ENCODE assay signal across 16 cellular contexts in genomic region chr1:25661043-25661807, GRCh38. TPM values are rescaled to one million over a fixed set of nuclear protein-coding genes. Genes with fewer than 3 reads are reported as not detected.
A peak's percentile ranks its signal among the peaks of the same experiment; 100 is the strongest.
DNase-seq lines count a peak whose midpoint lies in the region; ATAC-seq, FAIRE-seq and TF ChIP-seq lines count a peak whose summit lies in the region.
"Had no signal": no experiment of that assay in that cellular context is flagged by ENCODE, and none has a peak within 500 bp of the region (broad histone marks: within the 10 kb centered on the region; RNA-seq: fewer than 3 reads in every experiment).

No MANE protein-coding gene starts in this region.

- H3K36me3 Mint-ChIP-seq in nephron progenitor cell (ENCODE audit: low read depth) = no peaks in the 10 kb centered on the region

- POLR2A ChIA-PET in BJ (lab: Charles Lee) = no interaction called here

- H3K9me3 Mint-ChIP-seq in nephron progenitor cell = no peaks in the 10 kb centered on the region
- H3K9me3 Mint-ChIP-seq: activated T-cell treated with anti-CD3 and anti-CD28 coated beads, Interleukin-2, amount 50 U/mL, for 72 hours; central memory CD8-positive, alpha-beta T cell had no signal

- in situ Hi-C loops in GM23248 (cut with MboI) = no loop called here

- H3K9ac ChIP-seq in GM23248 (no peak overlapping the region), kidney (ENCODE audit: low read length in 2 of 2) (peak overlapping the region; percentile 39 to 56)

- H3K9me3 ChIP-seq in GM23248 (ENCODE audit: low read depth) = no peaks in the 10 kb centered on the region
- H3K9me3 ChIP-seq in kidney (ENCODE audit: control insufficient read depth in 1 of 2, low read length in 2 of 2) = no peaks in the 10 kb centered on the region
- H3K9me3 ChIP-seq: ovary had no signal

- no peak for FAIRE-seq in kidney (lab: Jason Lieb, UNC)

- no peak overlapping the region for H3K27ac ChIP-seq in GM23248
- H3K27ac ChIP-seq in VCaP = peak overlapping the region; percentile 86
- H3K27ac ChIP-seq in kidney (ENCODE audit: low read depth in 2 of 2, low read length in 2 of 2) = peak overlapping the region in 1 of 2 donors; percentile 42
- H3K27ac ChIP-seq: C4-2B, ovary had no signal

- H3K4me2 ChIP-seq in GM23248 (ENCODE audit: unreplicated experiment) = no peak overlapping the region

- DNase-seq in BJ (ENCODE audit: low read depth) (peak; percentile 31), GM23248 (peak; percentile 11), kidney (no peak), NCI-H774 (lab: John Stamatoyannopoulos, UW) (no peak), nephron progenitor cell (no peak)
- DNase-seq: activated CD4-positive, CD25-positive, alpha-beta regulatory T cell; activated T-cell treated with anti-CD3 and anti-CD28 coated beads, Interleukin-2, amount 50 U/mL, for 72 hours; KG1; NCI-H2227 treated with DMSO at 0.1 percent for 48 hours; Right ventricle myocardium superior had no signal

- H3K9me2 ChIP-seq in GM23248 (ENCODE audit: insufficient read depth) = no peaks in the 10 kb centered on the region

- H3K36me3 ChIP-seq in BJ (ENCODE audit: control insufficient read depth, insufficient read depth, low read length) (no peaks in the 10 kb centered on the region), GM23248 (ENCODE audit: low read depth) (no peaks in the 10 kb centered on the region), kidney (ENCODE audit: control insufficient read depth in 1 of 2, insufficient read depth in 2 of 2, low read length in 2 of 2) (no peaks in the 10 kb centered on the region)
- H3K36me3 ChIP-seq: ovary had no signal

- intact Hi-C loops in kidney (cut with DNase I) = no loop called here

- H3K4me1 ChIP-seq in GM23248 (ENCODE audit: insufficient read depth) (no peaks in the 10 kb centered on the region), kidney (ENCODE audit: control insufficient read depth in 1 of 2, insufficient read depth in 1 of 2, low read depth in 1 of 2, low read length in 2 of 2) (peaks cover 9 to 22% of the 10 kb centered on the region in 2 donors)

- ATAC-seq in HG02571 (IDR thresholded peaks at IDR 0.05; ENCODE audit: unreplicated experiment) (no peak), GM21360 (IDR thresholded peaks at IDR 0.05; ENCODE audit: unreplicated experiment) (no peak)
- ATAC-seq: activated T-cell treated with anti-CD3 and anti-CD28 coated beads, Interleukin-2, amount 50 U/mL, for 72 hours had no signal

- CTCF ChIA-PET in BJ (lab: Yijun Ruan, JAX) = no interaction called here

- TF ChIP-seq CTCF in BJ (IDR thresholded peaks at IDR 0.05; ENCODE audit: insufficient read depth, low read depth, low read length) = no peak
- TF ChIP-seq CTCF in VCaP (conservative IDR thresholded peaks at IDR 0.05) = no peak
- no peak for TF ChIP-seq CTCF in kidney (IDR thresholded peaks at IDR 0.05; ENCODE audit: borderline replicate concordance, extremely low read depth, insufficient read depth)
- no peak for TF ChIP-seq CTCF in nephron progenitor cell (IDR thresholded peaks at IDR 0.05)

- peaks cover 3% of the 10 kb centered on the region for H3K27me3 ChIP-seq in BJ (ENCODE audit: control insufficient read depth, insufficient read depth, low read length)
- H3K27me3 ChIP-seq in GM23248 (replicated peaks; ENCODE audit: insufficient read depth) = no peaks in the 10 kb centered on the region
- H3K27me3 ChIP-seq: ovary had no signal

- 77 to 83% methylated on average over 8 of the region's 8 CpGs for WGBS in GM23248 (ENCODE audit: low coverage in 1 of 2, low lambda C conversion rate in 2 of 2, missing lambda C conversion rate in 2 of 2), 2 experiments

- H3K4me3 ChIP-seq in BJ (ENCODE audit: low read depth, low read length) (no peak overlapping the region), GM23248 (no peak overlapping the region), kidney (ENCODE audit: low read length in 2 of 2) (no peak overlapping the region)
- H3K4me3 ChIP-seq: ovary had no signal

- H4K20me1 ChIP-seq in GM23248 (ENCODE audit: insufficient read depth) = no peaks in the 10 kb centered on the region

- no peaks in the 10 kb centered on the region for H3F3A ChIP-seq in GM23248 (ENCODE audit: insufficient read depth)

- H3K27ac Mint-ChIP-seq in nephron progenitor cell = no peak overlapping the region
- H3K27ac Mint-ChIP-seq: activated T-cell treated with anti-CD3 and anti-CD28 coated beads, Interleukin-2, amount 50 U/mL, for 72 hours had no signal

- H3K79me2 ChIP-seq in GM23248 (ENCODE audit: insufficient read depth) = no peaks in the 10 kb centered on the region

- peaks cover 57% of the 10 kb centered on the region for H3K4me1 Mint-ChIP-seq in nephron progenitor cell

- no peak overlapping the region for H2AFZ ChIP-seq in GM23248

- peaks cover 31% of the 10 kb centered on the region for H3K27me3 Mint-ChIP-seq in nephron progenitor cell (ENCODE audit: low read depth, poor library complexity)
- H3K27me3 Mint-ChIP-seq: central memory CD8-positive, alpha-beta T cell had no signal

- no peak overlapping the region for H3K4me3 Mint-ChIP-seq in nephron progenitor cell
- H3K4me3 Mint-ChIP-seq: activated T-cell treated with anti-CD3 and anti-CD28 coated beads, Interleukin-2, amount 50 U/mL, for 72 hours; central memory CD8-positive, alpha-beta T cell had no signal

RNA-seq across cellular contexts. Expression of gene MAN1C1, which starts 44.6 kb away (rescaled TPM):
- polyA plus RNA-seq in BJ (2011; rRNA removed) (0.98 and 1.1 TPM in 2 replicates), GM23248 (2016; fragmentation: Nextera tagmentation; extraction: Ambion mirVana) (0.29 and 0.43 TPM in 2 replicates), kidney (ENCODE audit: insufficient read depth, low read depth, low replicate concordance) (65.5 TPM)
- 0.14 and 0.93 TPM in 2 replicates for polyA minus RNA-seq in BJ (2011; rRNA and poly(A)+ RNA removed)
- 0.51 and 1.1 TPM in 2 replicates for total RNA-seq in GM23248 (2014; rRNA removed; shearing (Covaris generic))
- 31.7 TPM for total RNA-seq in kidney

Comparison
In these comparisons a context has a peak if more than half of its experiments do, and no peak if none do; other contexts are left out.
1. DNase-seq: peak in BJ (single experiment) and GM23248 (single experiment); none in kidney (single experiment), NCI-H774 (single experiment) and nephron progenitor cell (single experiment).
2. RNA of gene MAN1C1, which starts 44.6 kb away (polyA plus RNA-seq): 65.5 TPM in kidney (single experiment); 0.98 to 1.1 TPM in BJ and 0.29 to 0.43 TPM in GM23248; every median in the first group is over 10 times any median in the second.